Comparison of ENCODE assay signal across 8 cellular contexts in genomic region chr15:39782441-39783138, GRCh38. TPM values are rescaled to one million over a fixed set of nuclear protein-coding genes. Genes with fewer than 3 reads are reported as not detected.
DNase-seq lines count a peak whose midpoint lies in the region; ATAC-seq lines count a peak whose summit lies in the region.

TSS of gene FSIP1 (minus strand) at chr15:39782841. CDS start at chr15:39776524, 6,317 bp downstream.

- peak within 1 kb of the TSS; percentile 77 for H3K4me3 Mint-ChIP-seq in activated CD4-positive, alpha-beta T cell treated with anti-CD3 and anti-CD28 coated beads, Interleukin-2, amount 10 ng/mL, durations not matched to agents 24 days and 14 days

- peak within 1 kb of the TSS; percentile 83 for H3K9ac ChIP-seq in BLaER1

- H3K36me3 ChIP-seq in BLaER1, result no peaks in the 10 kb centered on the region

- peaks cover 30% of the 10 kb centered on the region for H3K4me1 Mint-ChIP-seq in activated CD4-positive, alpha-beta T cell treated with anti-CD3 and anti-CD28 coated beads, Interleukin-2, amount 10 ng/mL, durations not matched to agents 24 days and 14 days

- peak within 1 kb of the TSS; percentile 80 for H3K4me3 ChIP-seq in BLaER1

- no peaks in the 10 kb centered on the region for H3K27me3 ChIP-seq in BLaER1

- H3K4me2 ChIP-seq in BLaER1, result peak within 1 kb of the TSS; percentile 90

- no peaks in the 10 kb centered on the region for H4K20me1 ChIP-seq in BLaER1

- peak; percentile 79 for DNase-seq in NCI-H524 treated with DMSO at 0.1 percent for 48 hours (lab: John Stamatoyannopoulos, UW)
- DNase-seq in activated CD4-positive, alpha-beta T cell treated with anti-CD3 and anti-CD28 coated beads, Interleukin-2, amount 10 ng/mL, durations not matched to agents 24 days and 14 days, result peak; percentile 99
- DNase-seq in cortex of kidney (lab: John Stamatoyannopoulos, UW), result peak; percentile 71
- DNase-seq in left lobe of liver (ENCODE audit: low spot score), result peak; percentile 97
- peak; percentile 95 to 97 for DNase-seq in stimulated activated CD4-positive, alpha-beta T cell treated with anti-CD3 and anti-CD28 coated beads, Interleukin-2, amount 100 ng/mL, for 24 hours

- intact Hi-C loops in activated CD4-positive, alpha-beta T cell treated with anti-CD3 and anti-CD28 coated beads, Interleukin-2, amount 10 ng/mL, durations not matched to agents 24 days and 14 days (cut with micrococcal nuclease), result loop anchor here (1.0 to 10.0 kb wide), 6 partner anchors 150 to 638 kb away; partner anchors contain the start of genes BMF and SRP14

- peaks cover 50% of the 10 kb centered on the region for H3K4me1 ChIP-seq in BLaER1

- ATAC-seq in GM19324 (IDR thresholded peaks at IDR 0.05; ENCODE audit: low FRiP score, unreplicated experiment) (peak; percentile 99), HG03460 (IDR thresholded peaks at IDR 0.05; ENCODE audit: unreplicated experiment) (peak; percentile 96), left lobe of liver (peak; percentile 95)

- H3K27ac Mint-ChIP-seq in activated CD4-positive, alpha-beta T cell treated with anti-CD3 and anti-CD28 coated beads, Interleukin-2, amount 10 ng/mL, durations not matched to agents 24 days and 14 days, result peak within 1 kb of the TSS; percentile 51

- peaks cover 5% of the 10 kb centered on the region for H3K27me3 Mint-ChIP-seq in activated CD4-positive, alpha-beta T cell treated with anti-CD3 and anti-CD28 coated beads, Interleukin-2, amount 10 ng/mL, durations not matched to agents 24 days and 14 days

- H3K36me3 Mint-ChIP-seq in activated CD4-positive, alpha-beta T cell treated with anti-CD3 and anti-CD28 coated beads, Interleukin-2, amount 10 ng/mL, durations not matched to agents 24 days and 14 days (ENCODE audit: low read depth), result no peaks in the 10 kb centered on the region

- H3K27ac ChIP-seq in BLaER1, result peak within 1 kb of the TSS; percentile 77

- H3K9me3 ChIP-seq in BLaER1, result no peaks in the 10 kb centered on the region

- H3K9me3 Mint-ChIP-seq in activated CD4-positive, alpha-beta T cell treated with anti-CD3 and anti-CD28 coated beads, Interleukin-2, amount 10 ng/mL, durations not matched to agents 24 days and 14 days, result no peaks in the 10 kb centered on the region

RNA-seq across cellular contexts. Expression of gene FSIP1, which starts in this region (rescaled TPM):
- 0.37 and 0.47 TPM in 2 replicates for total RNA-seq in activated CD4-positive, alpha-beta T cell treated with anti-CD3 and anti-CD28 coated beads, Interleukin-2, amount 10 ng/mL, durations not matched to agents 24 days and 14 days
- total RNA-seq in left lobe of liver, result not detected

Comparison
In these comparisons a context has a peak if more than half of its experiments do, and no peak if none do; other contexts are left out.
1. Peak in every context shown above with its lines: DNase-seq, ATAC-seq, H3K4me3 ChIP-seq and H3K27ac ChIP-seq.
2. Peak in DNase-seq in activated CD4-positive, alpha-beta T cell treated with anti-CD3 and anti-CD28 coated beads, Interleukin-2, amount 10 ng/mL, durations not matched to agents 24 days and 14 days; RNA of the gene not detected or under 1 TPM.
3. Peak in DNase-seq and ATAC-seq in left lobe of liver; RNA of the gene not detected or under 1 TPM.